8 cellular contexts compared by ENCODE assay signal in genomic region chr19:48645652-48646191, GRCh38. TPM values are rescaled to one million over a fixed set of nuclear protein-coding genes. Genes with fewer than 3 reads are reported as not detected.
DNase-seq lines count a peak whose midpoint lies in the region; ATAC-seq and TF ChIP-seq lines count a peak whose summit lies in the region.

CA11 (minus strand) TSS chr19:48646187; CDS start chr19:48645632, 555 bp downstream.

- BruUV-seq in A673 (replicated peaks; lab: Mats Ljungman, UMichigan), result TSS peak; percentile 96

- POLR2A ChIA-PET in A673 (lab: Charles Lee; ENCODE audit: low non-redundant PET), result no interaction called here
- POLR2A ChIA-PET in activated CD4-positive, alpha-beta memory T cell treated with anti-CD3 and anti-CD28 coated beads, Interleukin-2, amount 10 ng/mL, durations not matched to agents 7 days and 5 days (lab: Charles Lee), result interaction anchor here (0.9 to 2.7 kb wide), 10 partner anchors 8 to 325 kb away, joined by 3 to 21 read pairs (median 4); partner anchors contain the start of genes DBP, RPL18 and SPHK2

- H3K36me3 Mint-ChIP-seq in activated CD4-positive, alpha-beta memory T cell treated with anti-CD3 and anti-CD28 coated beads, Interleukin-2, amount 10 ng/mL, durations not matched to agents 7 days and 5 days (ENCODE audit: low read depth), result no peaks in the 10 kb centered on the region

- CTCF ChIA-PET in A673 (lab: Charles Lee), result interaction anchor here (0.6 to 1.8 kb wide), 5 partner anchors 69 to 325 kb away, joined by 3 to 8 read pairs (median 4); no protein-coding TSS in a partner anchor
- CTCF ChIA-PET in activated CD4-positive, alpha-beta memory T cell treated with anti-CD3 and anti-CD28 coated beads, Interleukin-2, amount 10 ng/mL, durations not matched to agents 7 days and 5 days (lab: Charles Lee), result interaction anchor here (0.6 to 2.2 kb wide), 18 partner anchors 12 to 348 kb away, joined by 3 to 16 read pairs (median 4); partner anchors contain the start of genes GYS1, HSD17B14 and RUVBL2

- H3K27me3 ChIP-seq in A673 (replicated peaks; ENCODE audit: insufficient read depth, low read depth, low read length, poor library complexity) (no peaks in the 10 kb centered on the region), heart right ventricle (no peaks in the 10 kb centered on the region), prostate gland (replicated peaks; ENCODE audit: insufficient read depth) (no peaks in the 10 kb centered on the region)

- peaks cover 43% of the 10 kb centered on the region for H3K4me1 Mint-ChIP-seq in activated CD4-positive, alpha-beta memory T cell treated with anti-CD3 and anti-CD28 coated beads, Interleukin-2, amount 10 ng/mL, durations not matched to agents 7 days and 5 days

- DNase-seq in A673 (ENCODE audit: low spot score) (peak; percentile 80), H4 (ENCODE audit: low spot score) (peak; percentile 65), heart right ventricle (no peak), prostate gland (ENCODE audit: low spot score) (no peak)
- DNase-seq in activated CD4-positive, alpha-beta memory T cell treated with anti-CD3 and anti-CD28 coated beads, Interleukin-2, amount 10 ng/mL, durations not matched to agents 7 days and 5 days, result no peak

- TF ChIP-seq CTCF in A673 (conservative IDR thresholded peaks at IDR 0.05; ENCODE audit: low read depth, low read length) (no peak), heart right ventricle (IDR thresholded peaks at IDR 0.05) (no peak), prostate gland (IDR thresholded peaks at IDR 0.05) (no peak)

- H3K4me1 ChIP-seq in A673 (ENCODE audit: insufficient read depth, low read length, poor library complexity, severe bottlenecking) (peaks cover 26% of the 10 kb centered on the region), heart right ventricle (peaks cover 0 to 26% (median 16%) of the 10 kb centered on the region in 9 donors), prostate gland (replicated peaks) (peaks cover 7% of the 10 kb centered on the region)

- H3K36me3 ChIP-seq in A673 (ENCODE audit: insufficient read depth, low read length, poor library complexity, severe bottlenecking) (no peaks in the 10 kb centered on the region), heart right ventricle (no peaks in the 10 kb centered on the region), prostate gland (no peaks in the 10 kb centered on the region)

- ATAC-seq in heart right ventricle, result peak; percentile 5 to 32 (median 18)
- no peak for ATAC-seq in HG02970 (IDR thresholded peaks at IDR 0.05; ENCODE audit: low FRiP score, unreplicated experiment)
- no peak for ATAC-seq in HG02763 (IDR thresholded peaks at IDR 0.05; ENCODE audit: unreplicated experiment)
- no peak for ATAC-seq in HG03135 (IDR thresholded peaks at IDR 0.05; ENCODE audit: unreplicated experiment)

- H3K27ac ChIP-seq in A673 (ENCODE audit: low read depth, low read length, poor library complexity, severe bottlenecking), result peak within 1 kb of the TSS; percentile 77
- peak within 1 kb of the TSS in 9 of 10 donors; percentile 71 to 88 (median 79) for H3K27ac ChIP-seq in heart right ventricle
- H3K27ac ChIP-seq in prostate gland, result peak within 1 kb of the TSS; percentile 90 to 93

- 1% methylated on average over 9 of the region's 9 CpGs for WGBS in heart right ventricle, 2 donors
- WGBS in prostate gland, result 0% methylated on average over 9 of the region's 9 CpGs

- H3K4me3 Mint-ChIP-seq in activated CD4-positive, alpha-beta memory T cell treated with anti-CD3 and anti-CD28 coated beads, Interleukin-2, amount 10 ng/mL, durations not matched to agents 7 days and 5 days, result peak within 1 kb of the TSS; percentile 77

- peaks cover 6% of the 10 kb centered on the region for H3K27me3 Mint-ChIP-seq in activated CD4-positive, alpha-beta memory T cell treated with anti-CD3 and anti-CD28 coated beads, Interleukin-2, amount 10 ng/mL, durations not matched to agents 7 days and 5 days

- intact Hi-C loops in A673 (cut with micrococcal nuclease; ENCODE audit: unreplicated experiment) (loop anchor here (5.0 to 10.0 kb wide), 4 partner anchors 67 to 319 kb away; partner anchors contain the start of genes FTL and HSD17B14), heart right ventricle (cut with DNase I) (loop anchor here in 8 of 10 donors (2.0 to 10.0 kb wide), 11 partner anchors 29 to 319 kb away; partner anchors contain the start of genes HSD17B14 (in 5 of the 8), FTL (in 2 of the 8), BAX (in 1 of the 8) and RASIP1 (in 1 of the 8)), prostate gland (cut with DNase I) (loop anchor here (5.0 to 10.0 kb wide), 2 partner anchors 197 to 319 kb away; partner anchors contain the start of gene FTL)

- peak within 1 kb of the TSS; percentile 62 for H3K4me3 ChIP-seq in A673 (ENCODE audit: low read depth, low read length, poor library complexity, severe bottlenecking)
- H3K4me3 ChIP-seq in heart right ventricle, result peak within 1 kb of the TSS; percentile 33 to 65 (median 58)
- peak within 1 kb of the TSS; percentile 41 to 44 for H3K4me3 ChIP-seq in prostate gland

- H3K9me3 Mint-ChIP-seq in activated CD4-positive, alpha-beta memory T cell treated with anti-CD3 and anti-CD28 coated beads, Interleukin-2, amount 10 ng/mL, durations not matched to agents 7 days and 5 days, result no peaks in the 10 kb centered on the region

- no peaks in the 10 kb centered on the region for H3K9me3 ChIP-seq in A673 (ENCODE audit: low read depth, low read length, poor library complexity, severe bottlenecking)
- H3K9me3 ChIP-seq in heart right ventricle, result no peaks in the 10 kb centered on the region
- H3K9me3 ChIP-seq in prostate gland, result no peaks in the 10 kb centered on the region

- peak within 1 kb of the TSS; percentile 73 for H3K27ac Mint-ChIP-seq in activated CD4-positive, alpha-beta memory T cell treated with anti-CD3 and anti-CD28 coated beads, Interleukin-2, amount 10 ng/mL, durations not matched to agents 7 days and 5 days

- TF ChIP-seq POLR2A in prostate gland (IDR thresholded peaks at IDR 0.05), result no peak

RNA-seq across cellular contexts. Expression of gene CA11, which starts in this region (rescaled TPM):
- 36.8 and 38.2 TPM in 2 replicates for total RNA-seq in A673 (2021)
- total RNA-seq in H4 (2014; rRNA removed; shearing (Covaris generic)), result 2.2 and 8.3 TPM in 2 replicates
- 1 to 10 TPM; 3.9 to 4.5 TPM for total RNA-seq in activated CD4-positive, alpha-beta memory T cell treated with anti-CD3 and anti-CD28 coated beads, Interleukin-2, amount 10 ng/mL, durations not matched to agents 7 days and 5 days
- total RNA-seq in heart right ventricle, result 1 to 10 TPM; 1.8 to 9.6 (median 3.8) TPM
- 10 to 100 TPM in 1 of 2 donors, 1 to 10 TPM in 1; 3.2 to 24.5 TPM for polyA plus RNA-seq in heart right ventricle
- 10 to 100 TPM in 1 of 2 donors, 1 to 10 TPM in 1; 7.0 to 11.2 TPM for total RNA-seq in prostate gland

Comparison
In these comparisons a context has a peak if more than half of its experiments do, and no peak if none do; other contexts are left out.
1. DNase-seq: peak in A673 (single experiment) and H4 (single experiment); none in activated CD4-positive, alpha-beta memory T cell treated with anti-CD3 and anti-CD28 coated beads, Interleukin-2, amount 10 ng/mL, durations not matched to agents 7 days and 5 days (single experiment), heart right ventricle (0 of 2) and prostate gland (single experiment).
2. ATAC-seq: peak in heart right ventricle (8 of 8); none in HG02970 (single experiment), HG02763 (single experiment) and HG03135 (single experiment).
3. Peak in every context shown above with its lines, with median percentiles within 50 percentile points of each other: H3K27ac ChIP-seq and H3K4me3 ChIP-seq.